ENCODE assay signal across 12 cellular contexts in genomic region chr15:91319715-91320059, GRCh38.
"Had no signal": no experiment of that assay in that cellular context is flagged by ENCODE, and none has a peak within 500 bp of the region (broad histone marks: within the 10 kb centered on the region; RNA-seq: fewer than 3 reads in every experiment).

No MANE protein-coding gene starts in this region.

- ATAC-seq: lower lobe of right lung had no signal

- H3K27ac Mint-ChIP-seq: activated CD4-positive, alpha-beta memory T cell treated with anti-CD3 and anti-CD28 coated beads, Interleukin-2, amount 10 ng/mL, durations not matched to agents 7 days and 5 days had no signal

- H3K27me3 ChIP-seq: hepatocyte, stomach had no signal

- H3K4me3 Mint-ChIP-seq: activated CD4-positive, alpha-beta memory T cell treated with anti-CD3 and anti-CD28 coated beads, Interleukin-2, amount 10 ng/mL, durations not matched to agents 7 days and 5 days had no signal

- H3K4me1 ChIP-seq: lower lobe of right lung, stomach had no signal

- H3K27ac ChIP-seq: hepatocyte, lower lobe of right lung, neutrophil, stomach, thoracic aorta had no signal

- H3K9me3 ChIP-seq: lower lobe of right lung, neutrophil, stomach, thoracic aorta had no signal

- H3K9me3 Mint-ChIP-seq: activated CD4-positive, alpha-beta memory T cell treated with anti-CD3 and anti-CD28 coated beads, Interleukin-2, amount 10 ng/mL, durations not matched to agents 7 days and 5 days had no signal

- H3K36me3 ChIP-seq: lower lobe of right lung, neutrophil, stomach, thoracic aorta had no signal

- DNase-seq: activated CD4-positive, alpha-beta memory T cell treated with anti-CD3 and anti-CD28 coated beads, Interleukin-2, amount 10 ng/mL, durations not matched to agents 7 days and 5 days; activated CD4-positive, alpha-beta T cell treated with anti-CD3 and anti-CD28 coated beads for 1 hour; activated CD8-positive, alpha-beta memory T cell treated with anti-CD3 and anti-CD28 coated beads, Interleukin-2, amount 50 U/mL, for 48 hours; lower lobe of right lung; midbrain; posterior cingulate gyrus; stomach; T1000 had no signal

- H3K4me3 ChIP-seq: hepatocyte, lower lobe of right lung, skin epidermis, stomach, thoracic aorta had no signal
